ENCODE assay signal across 7 cellular contexts in the genomic region with DNA sequence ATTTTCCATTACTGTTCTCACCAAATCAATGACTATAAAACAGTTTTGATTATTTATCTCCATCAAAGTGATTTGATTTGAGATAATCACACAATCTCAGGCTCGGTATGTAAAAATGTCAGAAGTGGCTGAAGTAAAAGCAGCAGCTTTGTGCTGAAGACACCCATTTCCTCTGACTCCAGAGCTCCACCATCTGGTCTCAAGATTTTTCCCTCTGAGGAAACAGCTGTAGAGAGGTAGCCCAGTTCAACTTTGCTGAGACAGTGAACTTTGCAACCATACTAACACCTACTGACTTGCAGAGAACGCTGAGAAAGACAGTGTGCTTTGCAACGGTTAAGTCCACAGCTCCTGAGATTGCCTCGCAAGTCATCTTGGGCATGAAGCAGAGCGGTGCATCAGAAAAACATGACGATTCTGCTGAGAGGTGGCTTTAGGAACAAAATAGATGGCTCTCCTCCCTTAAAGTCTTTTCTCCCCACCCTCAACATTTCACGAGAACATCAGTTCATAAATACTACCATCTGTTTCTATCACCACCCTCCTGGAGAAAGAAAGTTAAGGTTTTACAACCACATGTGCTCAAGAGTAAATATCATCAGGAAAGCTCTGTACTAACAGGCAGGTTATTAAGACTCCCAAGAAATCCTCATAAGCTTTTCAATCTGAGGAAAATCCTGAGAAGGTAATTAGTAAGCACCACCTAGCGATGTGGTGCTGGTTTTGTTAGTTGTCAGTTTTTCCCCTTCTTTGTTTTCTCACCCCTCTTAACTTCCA. TPM values are rescaled to one million over a fixed set of nuclear protein-coding genes. Genes with fewer than 3 reads are reported as not detected.
DNase-seq lines count a peak whose midpoint lies in the region; ATAC-seq lines count a peak whose summit lies in the region.

No MANE protein-coding gene starts in this region.

- DNase-seq in DMS114 treated with DMSO at 0.1 percent for 48 hours (lab: John Stamatoyannopoulos, UW; ENCODE audit: unreplicated experiment) (peak; percentile 19), HAP-1 (ENCODE audit: low spot score in 2 of 2) (peak; percentile 20 to 36), SW480 (ENCODE audit: low spot score) (peak; percentile 40), epidermal melanocyte (ENCODE audit: insufficient read length, low spot score) (peak; percentile 63), mucosa of gallbladder (ENCODE audit: low spot score) (peak; percentile 70), NCI-H510A (lab: John Stamatoyannopoulos, UW) (no peak)

- in situ Hi-C loops in HAP-1 (cut with MboI; ENCODE audit: low sequenced_read_pairs) = no loop called here

- peaks cover 44% of the 10 kb centered on the region for H3K36me3 ChIP-seq in HAP-1 (replicated peaks)

- peaks cover 2% of the 10 kb centered on the region; the same call in 1 of the 2 replicates for H3K4me1 ChIP-seq in HAP-1

- H3K9me3 ChIP-seq in HAP-1 = no peaks in the 10 kb centered on the region

- no peak overlapping the region for H3K4me3 ChIP-seq in HAP-1

- ATAC-seq in GM21381 (IDR thresholded peaks at IDR 0.05; ENCODE audit: unreplicated experiment) = no peak

- no peaks in the 10 kb centered on the region for H3K27me3 ChIP-seq in HAP-1 (ENCODE audit: low read depth)

RNA-seq across cellular contexts. Expression of a gene that starts 34.8 kb away (rescaled TPM):
- total RNA-seq in mucosa of gallbladder = not detected

RNA-seq across cellular contexts. Expression of a gene that starts 39.0 kb away (rescaled TPM):
- total RNA-seq in mucosa of gallbladder = 56.1 TPM
